21 cellular contexts compared by ENCODE assay signal in genomic region chr7:51352174-51353145, GRCh38. TPM values are rescaled to one million over a fixed set of nuclear protein-coding genes. Genes with fewer than 3 reads are reported as not detected.
DNase-seq lines count a peak whose midpoint lies in the region; ATAC-seq, FAIRE-seq and TF ChIP-seq lines count a peak whose summit lies in the region.
"Had no signal": no experiment of that assay in that cellular context is flagged by ENCODE, and none has a peak within 500 bp of the region (broad histone marks: within the 10 kb centered on the region; RNA-seq: fewer than 3 reads in every experiment).

No MANE protein-coding gene starts in this region.

- H3K27me3 ChIP-seq in HepG2 (ENCODE audit: control insufficient read depth in 1 of 2, insufficient read depth in 2 of 2, low read length in 2 of 2) (no peaks in the 10 kb centered on the region), right lobe of liver (no peaks in the 10 kb centered on the region), prostate gland (replicated peaks; ENCODE audit: insufficient read depth) (no peaks in the 10 kb centered on the region)
- H3K27me3 ChIP-seq: tibial artery had no signal

- no peak for TF ChIP-seq EP300 in HepG2 (IDR thresholded peaks at IDR 0.05; ENCODE audit: low read depth in 2 of 2, low read length in 2 of 2)
- TF ChIP-seq EP300 in HepG2 (CRISPR knock-in tag; IDR thresholded peaks at IDR 0.05; ENCODE audit: borderline replicate concordance) = no peak

- intact Hi-C loops in HepG2 (cut with micrococcal nuclease; ENCODE audit: unreplicated experiment) (no loop called here), right lobe of liver (cut with DNase I) (no loop called here), prostate gland (cut with DNase I) (loop anchor here (10.0 kb wide), 1 partner anchor 878 kb away; no protein-coding TSS in a partner anchor)

- in situ Hi-C loops in HepG2 (cut with HindIII; ENCODE audit: extremely low pct_ligation_motif_present, low pct_unique_long_range_greater_than_20kb) = no loop called here

- CTCF ChIA-PET in HepG2 (lab: Yijun Ruan, JAX; ENCODE audit: low intra/inter-chr PET ratio, low total read pairs) = no interaction called here

- H4K20me1 ChIP-seq in HepG2 (ENCODE audit: insufficient read depth, low read length) = no peaks in the 10 kb centered on the region

- no peak overlapping the region for H2AFZ ChIP-seq in HepG2 (ENCODE audit: low read length)

- H3K36me3 ChIP-seq in HepG2 (replicated peaks in 1 of 2; ENCODE audit: control insufficient read depth in 1 of 2, insufficient read depth in 2 of 2, low read length in 2 of 2) = no peaks in the 10 kb centered on the region
- H3K36me3 ChIP-seq in right lobe of liver = no peaks in the 10 kb centered on the region
- no peaks in the 10 kb centered on the region for H3K36me3 ChIP-seq in prostate gland
- H3K36me3 ChIP-seq: tibial artery had no signal

- DNase-seq in HepG2 (ENCODE audit: low spot score) (no peak), right lobe of liver (no peak), NCI-H526 treated with DMSO at 0.1 percent for 48 hours (lab: John Stamatoyannopoulos, UW) (peak; percentile 85), globus pallidus (ENCODE audit: low spot score) (peak; percentile 29), urothelium cell line (ENCODE audit: low spot score) (no peak), dedifferentiated amniotic fluid mesenchymal stem cell (ENCODE audit: extremely low spot score) (no peak), prostate gland (ENCODE audit: low spot score) (no peak), NCI-H2081 treated with DMSO at 0.1 percent for 48 hours (lab: John Stamatoyannopoulos, UW) (no peak)
- DNase-seq: activated effector memory CD4-positive, alpha-beta T cell treated with anti-CD3 and anti-CD28 coated beads, Interleukin-2, amount 50 U/mL, for 16 hours; AML-193; amygdala; cerebellar nuclear complex; KBM-7; naive B cell; NCI-H1092; NCI-H2227 treated with DMSO at 0.1 percent for 48 hours; stimulated activated CD4-positive, alpha-beta T cell treated with anti-CD3 and anti-CD28 coated beads, Interleukin-12 subunit alpha, Interleukin-12 subunit beta, amount 100 ng/mL, for 4 hours; tibial artery had no signal

- H3K4me1 ChIP-seq in HepG2 (ENCODE audit: insufficient read depth, low read length) (peaks cover 31% of the 10 kb centered on the region), right lobe of liver (peaks cover 0 to 8% (median 3%) of the 10 kb centered on the region in 4 donors), prostate gland (replicated peaks) (peaks cover 5% of the 10 kb centered on the region)

- no peak overlapping the region for H3K27ac ChIP-seq in HepG2 (ENCODE audit: extremely low read length, insufficient read depth, low read length)
- no peak overlapping the region for H3K27ac ChIP-seq in right lobe of liver
- H3K27ac ChIP-seq in prostate gland = peak overlapping the region in 1 of 2 donors; percentile 51
- H3K27ac ChIP-seq: tibial artery had no signal

- POLR2A ChIA-PET in HepG2 (lab: Yijun Ruan, JAX) = no interaction called here

- no peak overlapping the region for H3K4me2 ChIP-seq in HepG2 (ENCODE audit: low read depth, low read length)

- 69% methylated on average over 10 of the region's 10 CpGs for WGBS in HepG2 (ENCODE audit: low lambda C conversion rate)
- WGBS in right lobe of liver (ENCODE audit: insufficient coverage, low coverage, low lambda C conversion rate, missing lambda C conversion rate) = 78% methylated on average over 6 of the region's 10 CpGs
- 78% methylated on average over 10 of the region's 10 CpGs for WGBS in prostate gland

- H3K4me3 ChIP-seq in HepG2 (replicated peaks in 1 of 3; ENCODE audit: insufficient read depth in 1 of 3, low read depth in 2 of 3, low read length in 3 of 3) (no peak overlapping the region), right lobe of liver (no peak overlapping the region), prostate gland (no peak overlapping the region)
- H3K4me3 ChIP-seq: tibial artery had no signal

- H3K79me2 ChIP-seq in HepG2 (ENCODE audit: insufficient read depth, low read length) = no peaks in the 10 kb centered on the region

- no peak for TF ChIP-seq RAD21 in HepG2 (CRISPR knock-in tag; IDR thresholded peaks at IDR 0.05)

- no peaks in the 10 kb centered on the region for H3K9me3 ChIP-seq in HepG2 (ENCODE audit: low read length)
- H3K9me3 ChIP-seq in right lobe of liver = no peaks in the 10 kb centered on the region
- no peaks in the 10 kb centered on the region for H3K9me3 ChIP-seq in prostate gland
- H3K9me3 ChIP-seq: tibial artery had no signal

- TF ChIP-seq POLR2A in HepG2 (IDR thresholded peaks at IDR 0.05; ENCODE audit: insufficient read depth in 1 of 2, low read depth in 2 of 2, low read length in 2 of 2) (no peak), right lobe of liver (IDR thresholded peaks at IDR 0.05) (no peak), prostate gland (IDR thresholded peaks at IDR 0.05) (no peak)

- BruUV-seq in HepG2 (replicated peaks; lab: Mats Ljungman, UMichigan) = no TSS peak

- TF ChIP-seq CTCF in HepG2 (CRISPR knock-in tag; IDR thresholded peaks at IDR 0.05) (0 out of 2 replicates have a peak, but pooled peaks have one; percentile 6), right lobe of liver (IDR thresholded peaks at IDR 0.05) (no peak), prostate gland (IDR thresholded peaks at IDR 0.05) (no peak)

- FAIRE-seq in HepG2 (lab: Jason Lieb, UNC) (no peak), urothelium cell line (lab: Jason Lieb, UNC) (peak; percentile 88)

- ATAC-seq in HepG2 = peak; percentile 42; the same call in 2 of the 3 replicates
- no peak for ATAC-seq in right lobe of liver
- ATAC-seq: stimulated activated effector memory CD8-positive, alpha-beta T cell treated with anti-CD3 and anti-CD28 coated beads, Interleukin-12 subunit alpha, Interleukin-12 subunit beta, amount 100 ng/mL, for 72 hours had no signal

- no peak overlapping the region for H3K9ac ChIP-seq in HepG2 (ENCODE audit: insufficient read depth, low read depth, low read length)

TF ChIP-seq in HepG2, 621 proteins besides CTCF, POLR2A, EP300 and RAD21:
- TF ChIP-seq NFIC (IDR thresholded peaks at IDR 0.05; ENCODE audit: low read length) (no peak), ZNF136 (CRISPR knock-in tag; IDR thresholded peaks at IDR 0.05; ENCODE audit: low read depth) (no peak), CREB1 (IDR thresholded peaks at IDR 0.05) (peak; percentile 48), CREB1 (CRISPR knock-in tag; IDR thresholded peaks at IDR 0.05) (no peak), NFIB (CRISPR knock-in tag; IDR thresholded peaks at IDR 0.05; ENCODE audit: borderline replicate concordance) (no peak), POGK (CRISPR knock-in tag; conservative IDR thresholded peaks at IDR 0.05) (no peak), CENPT (CRISPR knock-in tag; IDR thresholded peaks at IDR 0.05; ENCODE audit: low read depth) (no peak)
TF ChIP-seq in HepG2: peak in this region for 1.

RNA-seq across cellular contexts. Expression of gene COBL, which starts 35.9 kb away (rescaled TPM):
- 3.8 and 4.4 TPM in 2 replicates for total RNA-seq in HepG2 (2016; rRNA removed; fragmentation: Illumina TruSeq; extraction: Trizol)
- 1.7 and 3.4 TPM in 2 replicates for total RNA-seq in HepG2 (2016; cell fraction: cytosol; rRNA removed; fragmentation: Illumina TruSeq; extraction: Trizol; ENCODE audit: low read depth)
- total RNA-seq in HepG2 (2016; cell fraction: insoluble cytoplasmic fraction; rRNA removed; fragmentation: Illumina TruSeq; extraction: Trizol) = 2.9 and 3.7 TPM in 2 replicates
- total RNA-seq in HepG2 (2016; cell fraction: membrane; rRNA removed; fragmentation: Illumina TruSeq; extraction: Trizol) = 3.3 TPM in 2 replicates
- total RNA-seq in HepG2 (2016; cell fraction: nucleus; rRNA removed; fragmentation: Illumina TruSeq; extraction: Trizol) = 7.8 and 8.5 TPM in 2 replicates
- 4.9 and 8.4 TPM in 2 replicates for polyA plus RNA-seq in HepG2 (2011; rRNA removed)
- polyA plus RNA-seq in HepG2 (2011; cell fraction: cytosol; rRNA removed) = 3.8 and 4.6 TPM in 2 replicates
- polyA plus RNA-seq in HepG2 (2011; cell fraction: nucleus; rRNA removed) = 5.7 and 7.9 TPM in 2 replicates
- polyA plus RNA-seq in HepG2 (2012) = 13.2 and 13.3 TPM in 2 replicates
- polyA plus RNA-seq in HepG2 (2016; cell fraction: cytosol; fragmentation: Illumina TruSeq; extraction: Trizol; ENCODE audit: low read depth) = 0.85 and 0.88 TPM in 2 replicates
- polyA plus RNA-seq in HepG2 (2016; cell fraction: insoluble cytoplasmic fraction; fragmentation: Illumina TruSeq; extraction: Trizol; ENCODE audit: low read depth) = 4.3 and 5.9 TPM in 2 replicates
- polyA plus RNA-seq in HepG2 (2016; cell fraction: membrane; fragmentation: Illumina TruSeq; extraction: Trizol; ENCODE audit: low read depth) = 1.7 and 2.0 TPM in 2 replicates
- polyA plus RNA-seq in HepG2 (2016; cell fraction: nucleus; fragmentation: Illumina TruSeq; extraction: Trizol; ENCODE audit: insufficient read depth, low read depth) = 7.6 and 8.4 TPM in 2 replicates
- 15.4 and 59.2 TPM in 2 replicates for polyA minus RNA-seq in HepG2 (2011; rRNA and poly(A)+ RNA removed; ENCODE audit: low replicate concordance)
- 5.0 and 7.4 TPM in 2 replicates for polyA minus RNA-seq in HepG2 (2011; cell fraction: cytosol; rRNA and poly(A)+ RNA removed)
- polyA minus RNA-seq in HepG2 (2011; cell fraction: nucleus; rRNA and poly(A)+ RNA removed) = 17.9 and 22.8 TPM in 2 replicates
- total RNA-seq in right lobe of liver = 10 to 100 TPM; 21.5 to 35.9 (median 24.6) TPM
- total RNA-seq in prostate gland = 10 to 100 TPM; 36.5 to 46.6 TPM
- total RNA-seq: fibroblast of villous mesenchyme; T-helper 2 cell treated with Interferon-gamma antibody and Interleukin-4, amounts not matched to agents 100 ng/mL and 5 ng/mL, for 36 hours had no signal

Comparison
In these comparisons a context has a peak if more than half of its experiments do, and no peak if none do; other contexts are left out.
1. DNase-seq: peak in NCI-H526 treated with DMSO at 0.1 percent for 48 hours (single experiment) and globus pallidus (single experiment); none in HepG2 (single experiment), right lobe of liver (0 of 3), urothelium cell line (single experiment), dedifferentiated amniotic fluid mesenchymal stem cell (single experiment), prostate gland (single experiment) and NCI-H2081 treated with DMSO at 0.1 percent for 48 hours (single experiment).